ENCODE assay signal across 8 cellular contexts in genomic region chr17:37607637-37608368, GRCh38. TPM values are rescaled to one million over a fixed set of nuclear protein-coding genes. Genes with fewer than 3 reads are reported as not detected.
DNase-seq lines count a peak whose midpoint lies in the region; ATAC-seq and TF ChIP-seq lines count a peak whose summit lies in the region.

No MANE protein-coding gene starts in this region.

- POLR2A ChIA-PET in RWPE1 (lab: Yijun Ruan, JAX; ENCODE audit: low non-redundant PET) = no interaction called here

- intact Hi-C loops in activated T-helper 1 cell treated with anti-CD3 and anti-CD28 coated beads, Interleukin-12 subunit alpha, Interleukin-12 subunit beta, Interleukin-2, Interleukin-4 antibody, amounts not matched to agents 30 ng/mL and 10 ng/mL and 1 ng/mL, durations not matched to agents 14 hours and 24 hours and 36 hours (cut with micrococcal nuclease) = loop anchor here (1.0 to 10.0 kb wide), 10 partner anchors 15 to 1094 kb away; partner anchors contain the start of genes AATF, ACACA, DDX52 and DUSP14

- H3K9me3 Mint-ChIP-seq in activated T-helper 1 cell treated with anti-CD3 and anti-CD28 coated beads, Interleukin-12 subunit alpha, Interleukin-12 subunit beta, Interleukin-2, Interleukin-4 antibody, amounts not matched to agents 30 ng/mL and 10 ng/mL and 1 ng/mL, durations not matched to agents 14 hours and 24 hours and 36 hours = no peaks in the 10 kb centered on the region
- H3K9me3 Mint-ChIP-seq in stimulated activated naive CD8-positive, alpha-beta T cell treated with anti-CD3 and anti-CD28 coated beads, Interleukin-15, amount 100 ng/mL, for 72 hours = no peaks in the 10 kb centered on the region

- peak overlapping the region; percentile 74 for H3K4me3 Mint-ChIP-seq in activated T-helper 1 cell treated with anti-CD3 and anti-CD28 coated beads, Interleukin-12 subunit alpha, Interleukin-12 subunit beta, Interleukin-2, Interleukin-4 antibody, amounts not matched to agents 30 ng/mL and 10 ng/mL and 1 ng/mL, durations not matched to agents 14 hours and 24 hours and 36 hours
- H3K4me3 Mint-ChIP-seq in stimulated activated naive CD8-positive, alpha-beta T cell treated with anti-CD3 and anti-CD28 coated beads, Interleukin-15, amount 100 ng/mL, for 72 hours = peak overlapping the region; percentile 83 to 95

- H3K4me1 Mint-ChIP-seq in activated T-helper 1 cell treated with anti-CD3 and anti-CD28 coated beads, Interleukin-12 subunit alpha, Interleukin-12 subunit beta, Interleukin-2, Interleukin-4 antibody, amounts not matched to agents 30 ng/mL and 10 ng/mL and 1 ng/mL, durations not matched to agents 14 hours and 24 hours and 36 hours (ENCODE audit: low read depth) = peaks cover 49% of the 10 kb centered on the region
- H3K4me1 Mint-ChIP-seq in stimulated activated naive CD8-positive, alpha-beta T cell treated with anti-CD3 and anti-CD28 coated beads, Interleukin-15, amount 100 ng/mL, for 72 hours = peaks cover 45% of the 10 kb centered on the region

- peak overlapping the region; percentile 83 for H3K9ac ChIP-seq in iPS-18a (ENCODE audit: low read length)

- H3K27me3 ChIP-seq in iPS-18a (ENCODE audit: control insufficient read depth, insufficient read depth, low read length) = no peaks in the 10 kb centered on the region

- no peaks in the 10 kb centered on the region for H3K4me1 ChIP-seq in iPS-18a (ENCODE audit: control insufficient read depth, low read depth, low read length)

- H3K9me3 ChIP-seq in iPS-18a (ENCODE audit: control insufficient read depth, low read depth, low read length) = no peaks in the 10 kb centered on the region

- H3K27ac ChIP-seq in iPS-18a (ENCODE audit: low read length) = no peak overlapping the region
- no peak overlapping the region for H3K27ac ChIP-seq in RWPE1

- peak overlapping the region; percentile 76 for H3K27ac Mint-ChIP-seq in activated T-helper 1 cell treated with anti-CD3 and anti-CD28 coated beads, Interleukin-12 subunit alpha, Interleukin-12 subunit beta, Interleukin-2, Interleukin-4 antibody, amounts not matched to agents 30 ng/mL and 10 ng/mL and 1 ng/mL, durations not matched to agents 14 hours and 24 hours and 36 hours
- peak overlapping the region; percentile 93 to 98 for H3K27ac Mint-ChIP-seq in stimulated activated naive CD8-positive, alpha-beta T cell treated with anti-CD3 and anti-CD28 coated beads, Interleukin-15, amount 100 ng/mL, for 72 hours

- H3K27me3 Mint-ChIP-seq in activated T-helper 1 cell treated with anti-CD3 and anti-CD28 coated beads, Interleukin-12 subunit alpha, Interleukin-12 subunit beta, Interleukin-2, Interleukin-4 antibody, amounts not matched to agents 30 ng/mL and 10 ng/mL and 1 ng/mL, durations not matched to agents 14 hours and 24 hours and 36 hours (ENCODE audit: insufficient read depth) = no peaks in the 10 kb centered on the region
- H3K27me3 Mint-ChIP-seq in stimulated activated naive CD8-positive, alpha-beta T cell treated with anti-CD3 and anti-CD28 coated beads, Interleukin-15, amount 100 ng/mL, for 72 hours = no peaks in the 10 kb centered on the region

- CTCF ChIA-PET in RWPE1 (lab: Yijun Ruan, JAX) = no interaction called here

- peaks cover 14% of the 10 kb centered on the region for H3K36me3 Mint-ChIP-seq in activated T-helper 1 cell treated with anti-CD3 and anti-CD28 coated beads, Interleukin-12 subunit alpha, Interleukin-12 subunit beta, Interleukin-2, Interleukin-4 antibody, amounts not matched to agents 30 ng/mL and 10 ng/mL and 1 ng/mL, durations not matched to agents 14 hours and 24 hours and 36 hours (ENCODE audit: low read depth)

- no peak for TF ChIP-seq CTCF in RWPE1 (conservative IDR thresholded peaks at IDR 0.05; ENCODE audit: low read depth)

- peak overlapping the region; percentile 96 for H3K4me3 ChIP-seq in iPS-18a (ENCODE audit: low read length)

- no peak for ATAC-seq in stimulated activated naive CD8-positive, alpha-beta T cell treated with anti-CD3 and anti-CD28 coated beads, Interleukin-15, amount 100 ng/mL, for 72 hours
- no peak for ATAC-seq in HG02870 (IDR thresholded peaks at IDR 0.05; ENCODE audit: unreplicated experiment)

- DNase-seq in activated T-cell treated with anti-CD3 and anti-CD28 coated beads for 1 hour (ENCODE audit: low read depth) (peak; percentile 5), activated T-cell treated with anti-CD3 and anti-CD28 coated beads for 4 hours (no peak), NCI-H82 treated with DMSO at 0.1 percent for 48 hours (lab: John Stamatoyannopoulos, UW; ENCODE audit: unreplicated experiment) (no peak), RWPE1 (ENCODE audit: low spot score) (no peak)
- peak; percentile 5 for DNase-seq in activated T-helper 1 cell treated with anti-CD3 and anti-CD28 coated beads, Interleukin-12 subunit alpha, Interleukin-12 subunit beta, Interleukin-2, Interleukin-4 antibody, amounts not matched to agents 30 ng/mL and 10 ng/mL and 1 ng/mL, durations not matched to agents 14 hours and 24 hours and 36 hours (ENCODE audit: low spot score)
- DNase-seq in stimulated activated naive CD8-positive, alpha-beta T cell treated with anti-CD3 and anti-CD28 coated beads, Interleukin-15, amount 100 ng/mL, for 72 hours = peak; percentile 15 to 28

- peaks cover 5% of the 10 kb centered on the region for H3K36me3 ChIP-seq in iPS-18a (ENCODE audit: control insufficient read depth, low read depth, low read length)

RNA-seq across cellular contexts. Expression of gene SYNRG, which starts 1.4 kb away (rescaled TPM):
- total RNA-seq in activated T-helper 1 cell treated with anti-CD3 and anti-CD28 coated beads, Interleukin-12 subunit alpha, Interleukin-12 subunit beta, Interleukin-2, Interleukin-4 antibody, amounts not matched to agents 30 ng/mL and 10 ng/mL and 1 ng/mL, durations not matched to agents 14 hours and 24 hours and 36 hours = 51.3 and 51.4 TPM in 2 replicates

RNA-seq across cellular contexts. Expression of gene DDX52, which starts 35.4 kb away (rescaled TPM):
- total RNA-seq in activated T-helper 1 cell treated with anti-CD3 and anti-CD28 coated beads, Interleukin-12 subunit alpha, Interleukin-12 subunit beta, Interleukin-2, Interleukin-4 antibody, amounts not matched to agents 30 ng/mL and 10 ng/mL and 1 ng/mL, durations not matched to agents 14 hours and 24 hours and 36 hours = 48.7 and 55.0 TPM in 2 replicates

Comparison
In these comparisons a context has a peak if more than half of its experiments do, and no peak if none do; other contexts are left out.
1. DNase-seq: peak in activated T-cell treated with anti-CD3 and anti-CD28 coated beads for 1 hour (single experiment), activated T-helper 1 cell treated with anti-CD3 and anti-CD28 coated beads, Interleukin-12 subunit alpha, Interleukin-12 subunit beta, Interleukin-2, Interleukin-4 antibody, amounts not matched to agents 30 ng/mL and 10 ng/mL and 1 ng/mL, durations not matched to agents 14 hours and 24 hours and 36 hours (single experiment) and stimulated activated naive CD8-positive, alpha-beta T cell treated with anti-CD3 and anti-CD28 coated beads, Interleukin-15, amount 100 ng/mL, for 72 hours (2 of 2); none in activated T-cell treated with anti-CD3 and anti-CD28 coated beads for 4 hours (single experiment), NCI-H82 treated with DMSO at 0.1 percent for 48 hours (single experiment) and RWPE1 (single experiment).